ENCODE assay signal across 11 cellular contexts in the genomic region with DNA sequence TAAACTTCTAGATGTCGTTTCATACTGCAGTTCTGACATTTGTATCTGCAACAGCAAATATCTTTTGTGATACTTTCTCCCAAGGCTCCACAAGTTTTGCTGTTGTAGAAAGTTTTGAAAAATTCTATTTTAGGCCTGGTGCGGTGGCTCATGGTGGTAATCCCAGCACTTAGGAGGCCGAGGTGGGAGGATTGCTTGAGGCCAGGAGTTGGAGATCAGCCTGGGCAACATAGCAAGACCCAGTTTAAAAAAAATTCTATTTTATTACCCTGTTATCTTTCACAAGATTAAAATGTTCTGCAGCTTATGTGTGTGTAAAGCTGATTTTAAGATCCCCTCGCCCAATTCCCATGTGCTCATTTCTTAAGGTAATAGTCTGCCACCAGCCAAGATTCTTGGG. TPM values are rescaled to one million over a fixed set of nuclear protein-coding genes. Genes with fewer than 3 reads are reported as not detected.
DNase-seq lines count a peak whose midpoint lies in the region; ATAC-seq and TF ChIP-seq lines count a peak whose summit lies in the region.
"Had no signal": no experiment of that assay in that cellular context is flagged by ENCODE, and none has a peak within 500 bp of the region (broad histone marks: within the 10 kb centered on the region; RNA-seq: fewer than 3 reads in every experiment).

No MANE protein-coding gene starts in this region.

- TF ChIP-seq CTCF in OCI-LY7 (conservative IDR thresholded peaks at IDR 0.05; ENCODE audit: low read length): no peak
- TF ChIP-seq CTCF in endothelial cell (IDR thresholded peaks at IDR 0.05; ENCODE audit: unreplicated experiment): no peak
- no peak for TF ChIP-seq CTCF in psoas muscle (IDR thresholded peaks at IDR 0.05)

- no peak for DNase-seq in T-helper 1 cell
- no peak for DNase-seq in OCI-LY7 (ENCODE audit: low spot score)
- DNase-seq in endothelial cell (ENCODE audit: low spot score): no peak
- DNase-seq in psoas muscle: no peak
- DNase-seq in caudate nucleus (lab: John Stamatoyannopoulos, UW): no peak
- DNase-seq in NCI-H1092 treated with DMSO at 0.1 percent for 48 hours (lab: John Stamatoyannopoulos, UW): no peak
- DNase-seq: 8988T; activated CD4-positive, CD25-positive, alpha-beta regulatory T cell treated with anti-CD3 and anti-CD28 coated beads, Interleukin-2, amount 50 U/mL, for 72 hours; NCI-H2029 treated with DMSO at 0.1 percent for 48 hours had no signal

- BruUV-seq in OCI-LY7 (replicated peaks; lab: Mats Ljungman, UMichigan): no TSS peak

- peaks cover 40% of the 10 kb centered on the region for H3K4me1 Mint-ChIP-seq in T-helper 1 cell treated with Interleukin-12 subunit alpha and Interleukin-12 subunit beta and Interleukin-4 antibody, amounts not matched to agents 30 μg/mL and 1 μg/mL, for 36 hours (ENCODE audit: low read depth)
- H3K4me1 Mint-ChIP-seq in endothelial cell (ENCODE audit: unreplicated experiment): peaks cover 46% of the 10 kb centered on the region

- no peaks in the 10 kb centered on the region for H3K27me3 ChIP-seq in psoas muscle (ENCODE audit: insufficient read depth in 3 of 3, low read length in 2 of 3)

- H3K4me2 ChIP-seq in OCI-LY7 (ENCODE audit: low read length): peak overlapping the region; percentile 77

- ATAC-seq in psoas muscle: no peak
- ATAC-seq in HG03095 (IDR thresholded peaks at IDR 0.05; ENCODE audit: unreplicated experiment): no peak

- POLR2A ChIA-PET in OCI-LY7 (lab: Charles Lee): interaction anchor here (0.6 to 0.7 kb wide), 2 partner anchors 261 to 355 kb away, joined by 3 read pairs; a partner anchor contains a TSS

- no peaks in the 10 kb centered on the region for H3K27me3 Mint-ChIP-seq in T-helper 1 cell treated with Interleukin-12 subunit alpha and Interleukin-12 subunit beta and Interleukin-4 antibody, amounts not matched to agents 30 μg/mL and 1 μg/mL, for 36 hours (ENCODE audit: low read depth)
- H3K27me3 Mint-ChIP-seq in endothelial cell (ENCODE audit: unreplicated experiment): peaks cover 13% of the 10 kb centered on the region

- H3K9me2 ChIP-seq in OCI-LY7 (ENCODE audit: insufficient read depth, low read length): no peaks in the 10 kb centered on the region

- H4K20me1 ChIP-seq in OCI-LY7 (ENCODE audit: insufficient read depth, low read length): peaks cover 35% of the 10 kb centered on the region

- no peak overlapping the region for H3K27ac ChIP-seq in OCI-LY7 (ENCODE audit: low read depth, low read length, poor library complexity, severe bottlenecking)
- no peak overlapping the region for H3K27ac ChIP-seq in psoas muscle
- no peak overlapping the region for H3K27ac ChIP-seq in caudate nucleus (ENCODE audit: low read depth, low read length)

- intact Hi-C loops in OCI-LY7 (cut with micrococcal nuclease; ENCODE audit: unreplicated experiment) (loop anchor here (5.0 kb wide), 2 partner anchors 66 to 459 kb away; a partner anchor contains a TSS), psoas muscle (cut with DNase I) (loop anchor here in 1 of 2 donors (5.0 kb wide), 1 partner anchor 261 kb away; a partner anchor contains a TSS)

- H3K4me3 ChIP-seq in OCI-LY7 (ENCODE audit: low read depth, low read length, poor library complexity, severe bottlenecking): peak overlapping the region; percentile 93
- peak overlapping the region; percentile 81 for H3K4me3 ChIP-seq in psoas muscle

- no peaks in the 10 kb centered on the region for H3K9me3 ChIP-seq in OCI-LY7 (ENCODE audit: low read length)
- no peaks in the 10 kb centered on the region for H3K9me3 ChIP-seq in psoas muscle

- peak overlapping the region; percentile 99 for H3K4me3 Mint-ChIP-seq in T-helper 1 cell treated with Interleukin-12 subunit alpha and Interleukin-12 subunit beta and Interleukin-4 antibody, amounts not matched to agents 30 μg/mL and 1 μg/mL, for 36 hours
- H3K4me3 Mint-ChIP-seq in endothelial cell (ENCODE audit: unreplicated experiment): peak overlapping the region; percentile 97

- WGBS in psoas muscle, 3 donors: 86 to 95% (median 89%) methylated on average over 4 of the region's 4 CpGs

- H3K4me1 ChIP-seq in OCI-LY7 (ENCODE audit: insufficient read depth, low read length, poor library complexity, severe bottlenecking): peaks cover 37% of the 10 kb centered on the region
- peaks cover 30% of the 10 kb centered on the region for H3K4me1 ChIP-seq in psoas muscle

- no peak overlapping the region for H2AFZ ChIP-seq in OCI-LY7 (ENCODE audit: low read length)

- peaks cover 62% of the 10 kb centered on the region for H3K79me2 ChIP-seq in OCI-LY7 (ENCODE audit: insufficient read depth, low read depth, low read length)

- H3K36me3 ChIP-seq in OCI-LY7 (ENCODE audit: insufficient read depth, low read length) (peaks cover 45% of the 10 kb centered on the region), psoas muscle (ENCODE audit: insufficient read depth in 1 of 2, low read depth in 1 of 2) (no peaks in the 10 kb centered on the region)

- peaks cover 21% of the 10 kb centered on the region for H3K36me3 Mint-ChIP-seq in T-helper 1 cell treated with Interleukin-12 subunit alpha and Interleukin-12 subunit beta and Interleukin-4 antibody, amounts not matched to agents 30 μg/mL and 1 μg/mL, for 36 hours (ENCODE audit: low read depth)
- peaks cover 16% of the 10 kb centered on the region for H3K36me3 Mint-ChIP-seq in endothelial cell (ENCODE audit: low read depth, unreplicated experiment)

- peak overlapping the region; percentile 98 for H3K27ac Mint-ChIP-seq in T-helper 1 cell treated with Interleukin-12 subunit alpha and Interleukin-12 subunit beta and Interleukin-4 antibody, amounts not matched to agents 30 μg/mL and 1 μg/mL, for 36 hours
- peak overlapping the region; percentile 10 for H3K27ac Mint-ChIP-seq in endothelial cell (ENCODE audit: unreplicated experiment)

- H3K9me3 Mint-ChIP-seq in T-helper 1 cell treated with Interleukin-12 subunit alpha and Interleukin-12 subunit beta and Interleukin-4 antibody, amounts not matched to agents 30 μg/mL and 1 μg/mL, for 36 hours: no peaks in the 10 kb centered on the region
- no peaks in the 10 kb centered on the region for H3K9me3 Mint-ChIP-seq in endothelial cell (ENCODE audit: unreplicated experiment)

- CTCF ChIA-PET in OCI-LY7 (lab: Charles Lee; ENCODE audit: unreplicated experiment): no interaction called here

RNA-seq across cellular contexts. Expression of a gene that starts 1.4 kb away (rescaled TPM):
- 111 and 112 TPM in 2 replicates for total RNA-seq in OCI-LY7 (2014; rRNA removed; shearing (Covaris generic))
- 221 and 225 TPM in 2 replicates for total RNA-seq in OCI-LY7 (2022)
- 375 TPM for total RNA-seq in endothelial cell (ENCODE audit: unreplicated experiment)
- total RNA-seq in psoas muscle: 10 to 100 TPM; 46.2 to 71.6 (median 53.4) TPM
- polyA plus RNA-seq in psoas muscle: 10 to 100 TPM; 29.2 to 72.8 (median 35.1) TPM

RNA-seq across cellular contexts. Expression of a gene that starts 35.5 kb away (rescaled TPM):
- not detected in 2 replicates for total RNA-seq in OCI-LY7 (2014; rRNA removed; shearing (Covaris generic))
- total RNA-seq in OCI-LY7 (2022): not detected in 2 replicates
- total RNA-seq in endothelial cell (ENCODE audit: unreplicated experiment): 0.33 TPM
- not detected for total RNA-seq in psoas muscle
- not detected for polyA plus RNA-seq in psoas muscle

RNA-seq across cellular contexts. Expression of a gene that starts 59.9 kb away (rescaled TPM):
- total RNA-seq in OCI-LY7 (2014; rRNA removed; shearing (Covaris generic)): 0.32 and 3.0 TPM in 2 replicates
- 0.98 and 1.5 TPM in 2 replicates for total RNA-seq in OCI-LY7 (2022)
- total RNA-seq in endothelial cell (ENCODE audit: unreplicated experiment): 1.5 TPM
- under 1 TPM in 2 of 4 donors, not detected in 2; 0.34 to 0.42 TPM for total RNA-seq in psoas muscle
- polyA plus RNA-seq in psoas muscle: under 1 TPM; 0.06 to 0.76 (median 0.17) TPM
